In the genomic region with DNA sequence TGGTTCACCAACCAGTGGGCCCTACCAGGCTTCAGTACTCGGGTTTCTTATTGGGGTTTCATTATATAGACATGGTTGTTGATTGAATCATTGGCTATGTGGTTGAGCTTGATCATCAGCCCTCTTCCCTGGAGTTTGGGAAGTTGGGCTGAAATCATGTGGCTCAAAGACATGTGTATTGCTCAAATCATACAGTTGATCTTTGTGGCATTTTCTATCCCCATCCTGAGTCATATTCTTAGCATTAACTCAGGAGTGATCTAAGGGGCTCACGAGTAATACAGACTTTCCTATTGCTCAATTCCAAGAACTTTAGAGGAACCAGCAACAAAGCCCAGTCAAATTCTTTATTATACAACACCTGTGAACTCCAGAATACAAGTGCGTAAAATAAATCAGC, we compare ENCODE assay signal across 17 cellular contexts.
A peak's percentile ranks its signal among the peaks of the same experiment; 100 is the strongest.
DNase-seq lines count a peak whose midpoint lies in the region; ATAC-seq and TF ChIP-seq lines count a peak whose summit lies in the region.
"Had no signal": no experiment of that assay in that cellular context is flagged by ENCODE, and none has a peak within 500 bp of the region (broad histone marks: within the 10 kb centered on the region; RNA-seq: fewer than 3 reads in every experiment).

No MANE protein-coding gene starts in this region.

- no peak for ATAC-seq in HG03039 (IDR thresholded peaks at IDR 0.05; ENCODE audit: unreplicated experiment)
- no peak for ATAC-seq in GM21367 (IDR thresholded peaks at IDR 0.05; ENCODE audit: unreplicated experiment)
- ATAC-seq: left lobe of liver had no signal

- no peak for TF ChIP-seq CTCF in HFFc6 (IDR thresholded peaks at IDR 0.05)

- peaks cover 74% of the 10 kb centered on the region for H3K36me3 Mint-ChIP-seq in HFFc6 (ENCODE audit: low read depth)

- DNase-seq in AG08395 (ENCODE audit: low spot score) (peak; percentile 27), HFFc6 (peak; percentile 79), astrocyte of the hippocampus (ENCODE audit: low read depth, low spot score) (peak; percentile 4), foreskin melanocyte (peak; percentile 16), NOMO-1 (lab: John Stamatoyannopoulos, UW; ENCODE audit: unreplicated experiment in 2 of 2) (no peak)
- DNase-seq in stimulated activated CD4-positive, alpha-beta T cell treated with anti-CD3 and anti-CD28 coated beads, Interleukin-2, amount 100 ng/mL, for 24 hours, result no peak
- DNase-seq: activated CD4-positive, alpha-beta T cell treated with anti-CD3 and anti-CD28 coated beads, Interleukin-2, amount 50 U/mL, for 48 hours; activated T-cell treated with anti-CD3 and anti-CD28 coated beads, Interleukin-2, amount 50 U/mL, for 72 hours; adrenal gland; DMS153; OCI-M1; ovary; spleen; stimulated activated naive CD4-positive, alpha-beta T cell treated with Interleukin-2 at 50 U/mL for 16 hours had no signal

- H3K9me3 Mint-ChIP-seq in HFFc6, result no peaks in the 10 kb centered on the region
- H3K9me3 Mint-ChIP-seq: activated T-cell treated with anti-CD3 and anti-CD28 coated beads, Interleukin-2, amount 50 U/mL, for 72 hours had no signal

- H3K4me1 Mint-ChIP-seq in HFFc6 (ENCODE audit: low read depth), result peaks cover 33% of the 10 kb centered on the region

- no peak overlapping the region for H3K4me3 Mint-ChIP-seq in HFFc6
- H3K4me3 Mint-ChIP-seq: activated T-cell treated with anti-CD3 and anti-CD28 coated beads, Interleukin-2, amount 50 U/mL, for 72 hours had no signal

- no peaks in the 10 kb centered on the region; the same call in 1 of the 2 replicates for H3K27me3 Mint-ChIP-seq in HFFc6 (ENCODE audit: insufficient read depth)

- H3K27ac Mint-ChIP-seq in HFFc6, result peak overlapping the region; percentile 78

Comparison
In these comparisons a context has a peak if more than half of its experiments do, and no peak if none do; other contexts are left out.
1. DNase-seq: peak in AG08395 (single experiment), HFFc6 (single experiment), astrocyte of the hippocampus (single experiment) and foreskin melanocyte (single experiment); none in stimulated activated CD4-positive, alpha-beta T cell treated with anti-CD3 and anti-CD28 coated beads, Interleukin-2, amount 100 ng/mL, for 24 hours (0 of 2) and NOMO-1 (0 of 2).